Comparison of ENCODE assay signal across 1 cellular context in genomic region chr4:6730603-6731300, GRCh38.
TF ChIP-seq lines count a peak whose summit lies in the region.

No MANE protein-coding gene starts in this region.

TF ChIP-seq in GM23338, 12 proteins besides CTCF, POLR2A, EP300 and RAD21 (continued from another document):
- no peak for TF ChIP-seq ETS1 (IDR thresholded peaks at IDR 0.05)
- TF ChIP-seq CREB1 (CRISPR knock-in tag; IDR thresholded peaks at IDR 0.05; ENCODE audit: low read depth): no peak
- TF ChIP-seq ZNF462 (CRISPR knock-in tag; IDR thresholded peaks at IDR 0.05): no peak
TF ChIP-seq in GM23338: peak in this region for 0.
